In the genomic region with DNA sequence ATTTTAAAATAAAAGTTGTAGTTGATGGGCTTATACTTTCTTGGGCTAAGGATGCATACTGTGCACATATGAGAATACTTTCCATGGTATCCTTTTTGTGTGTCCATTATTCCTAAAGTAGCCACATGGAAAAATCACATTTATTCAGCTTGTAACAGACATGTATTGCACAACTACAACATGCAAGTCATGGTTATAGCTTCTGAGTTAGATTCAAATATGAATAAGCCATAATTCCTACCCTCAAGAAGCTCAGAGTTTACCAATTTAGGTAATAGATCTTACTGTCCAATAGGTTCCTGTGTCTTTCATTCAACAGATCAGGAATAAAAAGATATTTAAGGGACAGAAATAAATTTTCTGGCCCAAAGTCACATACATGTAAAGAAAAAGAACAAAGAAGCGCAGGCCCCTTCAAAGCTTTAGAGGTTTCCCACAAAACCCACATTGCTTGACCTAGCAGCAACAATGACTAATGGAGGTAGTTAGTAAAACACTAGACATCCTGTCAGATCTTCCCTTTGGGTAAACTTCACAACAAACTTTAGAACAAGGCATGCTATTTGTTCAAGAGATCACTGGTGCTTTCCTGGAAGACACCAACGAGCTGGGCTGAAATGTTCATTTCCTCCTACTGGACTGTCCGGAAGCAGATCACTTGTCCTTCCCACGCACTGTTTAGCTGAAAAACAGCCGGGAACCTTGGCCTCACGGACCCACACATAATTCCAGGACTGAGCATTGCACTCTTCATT, we compare ENCODE assay signal across 8 cellular contexts.
DNase-seq lines count a peak whose midpoint lies in the region; ATAC-seq and TF ChIP-seq lines count a peak whose summit lies in the region.

No MANE protein-coding gene starts in this region.

- no peaks in the 10 kb centered on the region for H3K27me3 ChIP-seq in endocrine pancreas (ENCODE audit: control insufficient read depth, insufficient read depth, low read length)
- H3K27me3 ChIP-seq in upper lobe of right lung = no peaks in the 10 kb centered on the region
- no peaks in the 10 kb centered on the region for H3K27me3 ChIP-seq in left lung

- DNase-seq in AML-193 (lab: John Stamatoyannopoulos, UW) (peak; percentile 6 to 11), upper lobe of right lung (no peak), NCI-H345 treated with DMSO at 0.1 percent for 48 hours (lab: John Stamatoyannopoulos, UW; ENCODE audit: unreplicated experiment) (no peak), left lung (no peak), NCI-H2196 treated with DMSO at 0.1 percent for 48 hours (lab: John Stamatoyannopoulos, UW; ENCODE audit: unreplicated experiment) (no peak)

- no peak for TF ChIP-seq CTCF in upper lobe of right lung (IDR thresholded peaks at IDR 0.05)
- TF ChIP-seq CTCF in left lung (IDR thresholded peaks at IDR 0.05) = no peak

- ATAC-seq in GM19372 (IDR thresholded peaks at IDR 0.05; ENCODE audit: low read depth, unreplicated experiment) (peak; percentile 66), HG03558 (IDR thresholded peaks at IDR 0.05; ENCODE audit: extremely low read depth, unreplicated experiment) (peak; percentile 73), upper lobe of right lung (peak; percentile 30), left lung (no peak)

- H3K9ac ChIP-seq in endocrine pancreas (ENCODE audit: control insufficient read depth, insufficient read depth, low read length) = no peak overlapping the region

- H3K36me3 ChIP-seq in endocrine pancreas (ENCODE audit: control insufficient read depth, insufficient read depth, low read length) = no peaks in the 10 kb centered on the region
- H3K36me3 ChIP-seq in upper lobe of right lung = no peaks in the 10 kb centered on the region
- H3K36me3 ChIP-seq in left lung = no peaks in the 10 kb centered on the region

- H3K4me1 ChIP-seq in endocrine pancreas (ENCODE audit: control insufficient read depth, insufficient read depth, low read length) = peaks cover 25% of the 10 kb centered on the region
- peaks cover 13% of the 10 kb centered on the region for H3K4me1 ChIP-seq in upper lobe of right lung
- H3K4me1 ChIP-seq in left lung = peaks cover 0 to 19% of the 10 kb centered on the region in 2 donors

- no peak overlapping the region for H3K27ac ChIP-seq in upper lobe of right lung
- peak overlapping the region in 1 of 2 donors; percentile 33 for H3K27ac ChIP-seq in left lung

- intact Hi-C loops in upper lobe of right lung (cut with DNase I) = no loop called here
- intact Hi-C loops in left lung (cut with DNase I) = no loop called here

- H3K4me3 ChIP-seq in endocrine pancreas (ENCODE audit: control insufficient read depth, insufficient read depth, low read length) (peak overlapping the region; percentile 59), upper lobe of right lung (no peak overlapping the region), left lung (no peak overlapping the region)

- H3K9me3 ChIP-seq in endocrine pancreas (ENCODE audit: control insufficient read depth, low read length) (no peaks in the 10 kb centered on the region), upper lobe of right lung (no peaks in the 10 kb centered on the region), left lung (no peaks in the 10 kb centered on the region)

Comparison
In these comparisons a context has a peak if more than half of its experiments do, and no peak if none do; other contexts are left out.
1. DNase-seq: peak in AML-193 (2 of 2); none in upper lobe of right lung (single experiment), NCI-H345 treated with DMSO at 0.1 percent for 48 hours (single experiment), left lung (0 of 2) and NCI-H2196 treated with DMSO at 0.1 percent for 48 hours (single experiment).